In the genomic region with DNA sequence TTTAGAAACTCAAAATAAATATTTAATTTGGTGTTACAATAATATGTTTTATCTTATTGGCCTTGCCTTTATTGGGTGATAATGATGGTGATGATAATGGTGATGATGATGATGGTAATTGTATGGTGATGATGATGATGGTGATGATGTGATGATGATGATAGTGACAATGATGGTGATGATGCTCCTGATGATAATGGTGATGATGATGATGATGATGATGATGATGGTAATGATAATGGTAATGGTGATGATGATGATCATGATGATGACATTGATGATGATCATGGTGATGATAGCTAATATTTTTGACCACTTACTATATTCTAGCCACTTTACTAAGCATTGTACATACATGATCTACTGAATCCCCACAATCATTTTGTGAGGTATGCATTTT, we compare ENCODE assay signal across 30 cellular contexts.
"Had no signal": no experiment of that assay in that cellular context is flagged by ENCODE, and none has a peak within 500 bp of the region (broad histone marks: within the 10 kb centered on the region; RNA-seq: fewer than 3 reads in every experiment).

No MANE protein-coding gene starts in this region.

- H3K79me2 ChIP-seq: parathyroid adenoma had no signal

- H3K27ac ChIP-seq: neutrophil, ovary, parathyroid adenoma, psoas muscle, sigmoid colon, stomach, thoracic aorta, thyroid gland, tibial nerve, upper lobe of left lung, uterus had no signal

- H3K27me3 ChIP-seq: neutrophil, ovary, sigmoid colon, thyroid gland, tibial nerve, upper lobe of left lung, uterus had no signal

- H2AFZ ChIP-seq: parathyroid adenoma had no signal

- H3K4me3 ChIP-seq: ovary, psoas muscle, sigmoid colon, stomach, thoracic aorta, thyroid gland, tibial nerve, upper lobe of left lung, uterus had no signal

- H3K36me3 ChIP-seq: neutrophil, ovary, sigmoid colon, stomach, thoracic aorta, thyroid gland, tibial nerve, upper lobe of left lung, uterus had no signal

- H3K36me3 Mint-ChIP-seq: naive B cell; naive thymus-derived CD8-positive, alpha-beta T cell; stimulated activated effector memory CD8-positive, alpha-beta T cell treated with anti-CD3 and anti-CD28 coated beads, Interleukin-12 subunit alpha, Interleukin-12 subunit beta, amount 100 ng/mL, for 72 hours; stimulated activated naive B cell treated with anti-CD40 and anti-IgM and Interleukin-4, amounts not matched to agents 10 μg/mL and 1 μg/mL and 100 μg/mL, for 72 hours had no signal

- H3K4me1 Mint-ChIP-seq: naive B cell; stimulated activated effector memory CD8-positive, alpha-beta T cell treated with anti-CD3 and anti-CD28 coated beads, Interleukin-12 subunit alpha, Interleukin-12 subunit beta, amount 100 ng/mL, for 72 hours; stimulated activated naive B cell treated with anti-CD40 and anti-IgM and Interleukin-4, amounts not matched to agents 10 μg/mL and 1 μg/mL and 100 μg/mL, for 72 hours had no signal

- H3K27ac Mint-ChIP-seq: naive thymus-derived CD8-positive, alpha-beta T cell; natural killer cell treated with Interleukin-12 subunit alpha and Interleukin-12 subunit beta and Interleukin-15 and Interleukin-18, amount 100 ng/mL, for 72 hours; nephron progenitor cell; progenitor cell of endocrine pancreas; stimulated activated effector memory CD8-positive, alpha-beta T cell treated with anti-CD3 and anti-CD28 coated beads, Interleukin-12 subunit alpha, Interleukin-12 subunit beta, amount 100 ng/mL, for 72 hours; stimulated activated naive B cell treated with anti-CD40 and anti-IgM and Interleukin-4, amounts not matched to agents 10 μg/mL and 1 μg/mL and 100 μg/mL, for 72 hours; stimulated activated naive CD8-positive, alpha-beta T cell treated with anti-CD3 and anti-CD28 coated beads, Interleukin-15, Interleukin-2, amounts not matched to agents 100 ng/mL and 50 ng/mL, for 24 hours had no signal

- H3K4me3 Mint-ChIP-seq: naive B cell; naive thymus-derived CD8-positive, alpha-beta T cell; natural killer cell treated with Interleukin-12 subunit alpha and Interleukin-12 subunit beta and Interleukin-15 and Interleukin-18, amount 100 ng/mL, for 72 hours; nephron progenitor cell; neural crest cell; stimulated activated effector memory CD8-positive, alpha-beta T cell treated with anti-CD3 and anti-CD28 coated beads, Interleukin-12 subunit alpha, Interleukin-12 subunit beta, amount 100 ng/mL, for 72 hours; stimulated activated naive B cell treated with anti-CD40 and anti-IgM and Interleukin-4, amounts not matched to agents 10 μg/mL and 1 μg/mL and 100 μg/mL, for 72 hours; stimulated activated naive CD8-positive, alpha-beta T cell treated with anti-CD3 and anti-CD28 coated beads, Interleukin-15, Interleukin-2, amounts not matched to agents 100 ng/mL and 50 ng/mL, for 24 hours had no signal

- ATAC-seq: naive thymus-derived CD8-positive, alpha-beta T cell; natural killer cell treated with Interleukin-12 subunit alpha and Interleukin-12 subunit beta and Interleukin-15 and Interleukin-18, amount 100 ng/mL, for 72 hours; psoas muscle; right cardiac atrium; stimulated activated effector memory CD8-positive, alpha-beta T cell treated with anti-CD3 and anti-CD28 coated beads, Interleukin-12 subunit alpha, Interleukin-12 subunit beta, amount 100 ng/mL, for 72 hours; stimulated activated naive B cell treated with anti-CD40 and anti-IgM and Interleukin-4, amounts not matched to agents 10 μg/mL and 1 μg/mL and 100 μg/mL, for 72 hours had no signal

- H3K9me3 ChIP-seq: neutrophil, ovary, psoas muscle, thoracic aorta, thyroid gland, uterus had no signal

- FAIRE-seq: small intestine had no signal

- DNase-seq: naive B cell; naive thymus-derived CD8-positive, alpha-beta T cell; nephron progenitor cell; nucleus accumbens; ovary; posterior cingulate gyrus; psoas muscle; right cardiac atrium; sigmoid colon; small intestine; stimulated activated CD4-positive, alpha-beta T cell treated with anti-CD3 and anti-CD28 coated beads, Interleukin-15, amount 100 ng/mL, for 24 hours; stimulated activated CD4-positive, alpha-beta T cell treated with anti-CD3 and anti-CD28 coated beads, Interleukin-2, amount 100 ng/mL, for 24 hours; stimulated activated CD4-positive, alpha-beta T cell treated with anti-CD3 and anti-CD28 coated beads, Interleukin-2, amount 100 ng/mL, for 48 hours; stimulated activated CD4-positive, alpha-beta T cell treated with anti-CD3 and anti-CD28 coated beads, Interleukin-4, amount 100 ng/mL, for 24 hours; stimulated activated naive B cell treated with anti-CD40 and anti-IgM and Interleukin-4, amounts not matched to agents 10 μg/mL and 1 μg/mL and 100 μg/mL, for 72 hours; stimulated activated naive CD4-positive, alpha-beta T cell treated with Interleukin-2 at 50 U/mL for 16 hours; stomach; thyroid gland; trophoblast cell; upper lobe of left lung; uterus had no signal

- H3K9ac ChIP-seq: parathyroid adenoma had no signal

- H3K27me3 Mint-ChIP-seq: stimulated activated naive B cell treated with anti-CD40 and anti-IgM and Interleukin-4, amounts not matched to agents 10 μg/mL and 1 μg/mL and 100 μg/mL, for 72 hours; stimulated activated naive CD8-positive, alpha-beta T cell treated with anti-CD3 and anti-CD28 coated beads, Interleukin-15, Interleukin-2, amounts not matched to agents 100 ng/mL and 50 ng/mL, for 24 hours had no signal

- H3K4me1 ChIP-seq: parathyroid adenoma, psoas muscle, sigmoid colon, stomach, thyroid gland, tibial nerve, upper lobe of left lung, uterus had no signal
